18 cellular contexts compared by ENCODE assay signal in the genomic region with DNA sequence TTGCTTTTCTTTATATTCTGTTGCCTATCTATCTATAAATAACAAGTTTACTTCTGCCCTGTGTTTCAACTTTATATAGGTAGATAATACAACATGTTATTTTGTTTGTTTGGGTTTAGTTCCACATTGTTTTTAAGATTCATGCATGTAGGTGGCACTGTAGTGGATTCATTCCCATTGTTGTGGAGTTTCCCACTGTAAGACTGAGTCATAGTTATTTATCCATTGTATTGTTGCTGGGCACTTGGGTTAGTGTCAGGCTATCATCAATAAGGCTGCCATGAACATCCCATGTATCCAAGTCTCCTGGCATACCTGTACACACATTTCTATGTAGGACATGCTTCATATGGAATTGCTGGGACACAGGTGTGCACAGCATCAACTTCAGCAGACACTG.
DNase-seq lines count a peak whose midpoint lies in the region; ATAC-seq, FAIRE-seq and TF ChIP-seq lines count a peak whose summit lies in the region.
"Had no signal": no experiment of that assay in that cellular context is flagged by ENCODE, and none has a peak within 500 bp of the region (broad histone marks: within the 10 kb centered on the region; RNA-seq: fewer than 3 reads in every experiment).

No MANE protein-coding gene starts in this region.

- H2AFZ ChIP-seq in K562 (ENCODE audit: low read depth, low read length), result no peak overlapping the region
- H2AFZ ChIP-seq: GM23248 had no signal

- no peak for TF ChIP-seq EP300 in K562 (IDR thresholded peaks at IDR 0.05; ENCODE audit: low read length)

- no peak overlapping the region for H3K4me3 Mint-ChIP-seq in endodermal cell
- H3K4me3 Mint-ChIP-seq: CD4-positive, CD25-positive, alpha-beta regulatory T cell; CD8-positive, alpha-beta memory T cell had no signal

- H3K27me3 Mint-ChIP-seq in endodermal cell (ENCODE audit: insufficient read depth), result peaks cover 4% of the 10 kb centered on the region

- H3K27ac Mint-ChIP-seq in endodermal cell, result no peak overlapping the region
- H3K27ac Mint-ChIP-seq: CD4-positive, CD25-positive, alpha-beta regulatory T cell had no signal

- TF ChIP-seq RAD21 in K562 (CRISPR knock-in tag; conservative IDR thresholded peaks at IDR 0.05 in 1 of 2, IDR thresholded peaks at IDR 0.05 in 1 of 2), result no peak

- H3K4me3 ChIP-seq in BLaER1 (no peak overlapping the region), K562 (no peak overlapping the region), endodermal cell (ENCODE audit: low read length) (no peak overlapping the region), BE2C (ENCODE audit: low read depth, low read length) (no peak overlapping the region)
- H3K4me3 ChIP-seq: GM12878, GM23248, HAP-1 had no signal

- H3K27me3 ChIP-seq in BLaER1, result no peaks in the 10 kb centered on the region
- no peaks in the 10 kb centered on the region for H3K27me3 ChIP-seq in K562 (ENCODE audit: control insufficient read depth in 2 of 2, insufficient read depth in 2 of 2, low read length in 2 of 2)
- no peaks in the 10 kb centered on the region for H3K27me3 ChIP-seq in endodermal cell (ENCODE audit: control insufficient read depth, insufficient read depth, low read length, poor library complexity, severe bottlenecking)
- H3K27me3 ChIP-seq in foreskin keratinocyte, result peaks cover 19% of the 10 kb centered on the region
- no peaks in the 10 kb centered on the region for H3K27me3 ChIP-seq in BE2C

- in situ Hi-C loops in K562 (cut with MboI), result no loop called here

- CTCF ChIA-PET in K562 (lab: Yijun Ruan, JAX; ENCODE audit: low intra/inter-chr PET ratio), result no interaction called here

- peaks cover 62% of the 10 kb centered on the region for H3K79me2 ChIP-seq in K562 (ENCODE audit: control insufficient read depth, insufficient read depth, low read length)

- no peak for TF ChIP-seq POLR2A in K562 (conservative IDR thresholded peaks at IDR 0.05)

- H3K9ac ChIP-seq in BLaER1, result no peak overlapping the region
- H3K9ac ChIP-seq in K562 (ENCODE audit: insufficient read depth in 1 of 2, low read depth in 2 of 2, low read length in 2 of 2), result no peak overlapping the region
- H3K9ac ChIP-seq in endodermal cell (ENCODE audit: extremely low read depth, low read length, poor library complexity, severe bottlenecking), result no peak overlapping the region
- H3K9ac ChIP-seq: GM23248 had no signal

- H3K4me2 ChIP-seq in BLaER1, result peak overlapping the region; percentile 94
- no peak overlapping the region for H3K4me2 ChIP-seq in K562 (ENCODE audit: insufficient read depth, low read length)

- no peaks in the 10 kb centered on the region for H3K9me1 ChIP-seq in K562 (ENCODE audit: control insufficient read depth, insufficient read depth, low read length)

- H4K20me1 ChIP-seq in BLaER1 (no peaks in the 10 kb centered on the region), K562 (replicated peaks; ENCODE audit: control insufficient read depth, insufficient read depth, low read length) (no peaks in the 10 kb centered on the region)

- no peaks in the 10 kb centered on the region for H3K36me3 Mint-ChIP-seq in endodermal cell (ENCODE audit: low read depth)
- H3K36me3 Mint-ChIP-seq: CD4-positive, CD25-positive, alpha-beta regulatory T cell; CD8-positive, alpha-beta memory T cell had no signal

- DNase-seq in K562 (ENCODE audit: extremely low read depth in 1 of 4, low spot score in 3 of 4) (no peak), endodermal cell (peak; percentile 13), foreskin keratinocyte (no peak), BE2C (no peak), NCI-H1048 (lab: John Stamatoyannopoulos, UW) (no peak)
- no peak for DNase-seq in activated T-cell treated with anti-CD3 and anti-CD28 coated beads, Interleukin-2, amount 50 U/mL, for 48 hours
- DNase-seq: 8988T; C1 segment of cervical spinal cord; CD4-positive, CD25-positive, alpha-beta regulatory T cell; CD8-positive, alpha-beta memory T cell; COR-L47; DMS53; DND-41; EL; GM23248 had no signal

- intact Hi-C loops in K562 (cut with micrococcal nuclease), result no loop called here

- peaks cover 25% of the 10 kb centered on the region for H3K4me1 Mint-ChIP-seq in endodermal cell
- H3K4me1 Mint-ChIP-seq: CD4-positive, CD25-positive, alpha-beta regulatory T cell; CD8-positive, alpha-beta memory T cell had no signal

- H3K36me3 ChIP-seq in BLaER1, result no peaks in the 10 kb centered on the region
- peaks cover 26% of the 10 kb centered on the region; the same call in 2 of the 3 replicates for H3K36me3 ChIP-seq in K562 (ENCODE audit: control insufficient read depth, insufficient read depth, low read length)
- H3K36me3 ChIP-seq in endodermal cell (ENCODE audit: control insufficient read depth, insufficient read depth, low read length), result no peaks in the 10 kb centered on the region
- no peaks in the 10 kb centered on the region for H3K36me3 ChIP-seq in BE2C
- H3K36me3 ChIP-seq: HAP-1 had no signal

- H3K4me1 ChIP-seq in BLaER1 (peaks cover 63% of the 10 kb centered on the region), K562 (replicated peaks in 1 of 2; ENCODE audit: control insufficient read depth in 2 of 2, insufficient read depth in 2 of 2, low read length in 2 of 2) (peaks cover 66 to 87% of the 10 kb centered on the region in 2 experiments), endodermal cell (ENCODE audit: control insufficient read depth, insufficient read depth, low read length) (peaks cover 5% of the 10 kb centered on the region), foreskin keratinocyte (no peaks in the 10 kb centered on the region), BE2C (peaks cover 19% of the 10 kb centered on the region)
- H3K4me1 ChIP-seq: HAP-1 had no signal

- no peak for ATAC-seq in K562
- ATAC-seq in foreskin keratinocyte, result peak; percentile 35
- ATAC-seq: GM12878 had no signal

- no peak for FAIRE-seq in K562 (lab: Jason Lieb, UNC)
- FAIRE-seq: GM12878 had no signal

- TF ChIP-seq CTCF in K562 (IDR thresholded peaks at IDR 0.05 in 2 of 3, conservative IDR thresholded peaks at IDR 0.05 in 1 of 3; ENCODE audit: insufficient read depth in 2 of 3, low read depth in 1 of 3, low read length in 3 of 3) (no peak), endodermal cell (conservative IDR thresholded peaks at IDR 0.05) (no peak), foreskin keratinocyte (conservative IDR thresholded peaks at IDR 0.05) (peak; percentile 31), BE2C (IDR thresholded peaks at IDR 0.05; ENCODE audit: low read depth, low read length) (no peak)

- BruUV-seq in K562 (replicated peaks; lab: Mats Ljungman, UMichigan), result no TSS peak

- no peak overlapping the region for H3K27ac ChIP-seq in BLaER1
- H3K27ac ChIP-seq in K562 (ENCODE audit: extremely low read depth, low read depth, low read length), result peak overlapping the region; percentile 40
- no peak overlapping the region for H3K27ac ChIP-seq in endodermal cell (ENCODE audit: low read depth, low read length)
- no peak overlapping the region for H3K27ac ChIP-seq in foreskin keratinocyte
- H3K27ac ChIP-seq: GM23248 had no signal

- H3K9me3 ChIP-seq in BLaER1 (peaks cover 7% of the 10 kb centered on the region; the same call in 1 of the 2 replicates), K562 (replicated peaks; ENCODE audit: control insufficient read depth, insufficient read depth, low read depth, low read length) (peaks cover 4% of the 10 kb centered on the region), endodermal cell (ENCODE audit: control insufficient read depth, low read length) (peaks cover 7% of the 10 kb centered on the region), BE2C (no peaks in the 10 kb centered on the region)
- H3K9me3 ChIP-seq: HAP-1 had no signal

- peaks cover 9% of the 10 kb centered on the region for H3K9me3 Mint-ChIP-seq in endodermal cell
- H3K9me3 Mint-ChIP-seq: CD8-positive, alpha-beta memory T cell had no signal

- POLR2A ChIA-PET in K562 (lab: Yijun Ruan, JAX), result interaction anchor here (1.1 to 1.5 kb wide), 2 partner anchors 8 to 10 kb away, joined by 3 to 6 read pairs; no protein-coding TSS in a partner anchor

TF ChIP-seq in K562, 482 proteins besides CTCF, POLR2A, EP300 and RAD21:
- TF ChIP-seq, protein P1, sequence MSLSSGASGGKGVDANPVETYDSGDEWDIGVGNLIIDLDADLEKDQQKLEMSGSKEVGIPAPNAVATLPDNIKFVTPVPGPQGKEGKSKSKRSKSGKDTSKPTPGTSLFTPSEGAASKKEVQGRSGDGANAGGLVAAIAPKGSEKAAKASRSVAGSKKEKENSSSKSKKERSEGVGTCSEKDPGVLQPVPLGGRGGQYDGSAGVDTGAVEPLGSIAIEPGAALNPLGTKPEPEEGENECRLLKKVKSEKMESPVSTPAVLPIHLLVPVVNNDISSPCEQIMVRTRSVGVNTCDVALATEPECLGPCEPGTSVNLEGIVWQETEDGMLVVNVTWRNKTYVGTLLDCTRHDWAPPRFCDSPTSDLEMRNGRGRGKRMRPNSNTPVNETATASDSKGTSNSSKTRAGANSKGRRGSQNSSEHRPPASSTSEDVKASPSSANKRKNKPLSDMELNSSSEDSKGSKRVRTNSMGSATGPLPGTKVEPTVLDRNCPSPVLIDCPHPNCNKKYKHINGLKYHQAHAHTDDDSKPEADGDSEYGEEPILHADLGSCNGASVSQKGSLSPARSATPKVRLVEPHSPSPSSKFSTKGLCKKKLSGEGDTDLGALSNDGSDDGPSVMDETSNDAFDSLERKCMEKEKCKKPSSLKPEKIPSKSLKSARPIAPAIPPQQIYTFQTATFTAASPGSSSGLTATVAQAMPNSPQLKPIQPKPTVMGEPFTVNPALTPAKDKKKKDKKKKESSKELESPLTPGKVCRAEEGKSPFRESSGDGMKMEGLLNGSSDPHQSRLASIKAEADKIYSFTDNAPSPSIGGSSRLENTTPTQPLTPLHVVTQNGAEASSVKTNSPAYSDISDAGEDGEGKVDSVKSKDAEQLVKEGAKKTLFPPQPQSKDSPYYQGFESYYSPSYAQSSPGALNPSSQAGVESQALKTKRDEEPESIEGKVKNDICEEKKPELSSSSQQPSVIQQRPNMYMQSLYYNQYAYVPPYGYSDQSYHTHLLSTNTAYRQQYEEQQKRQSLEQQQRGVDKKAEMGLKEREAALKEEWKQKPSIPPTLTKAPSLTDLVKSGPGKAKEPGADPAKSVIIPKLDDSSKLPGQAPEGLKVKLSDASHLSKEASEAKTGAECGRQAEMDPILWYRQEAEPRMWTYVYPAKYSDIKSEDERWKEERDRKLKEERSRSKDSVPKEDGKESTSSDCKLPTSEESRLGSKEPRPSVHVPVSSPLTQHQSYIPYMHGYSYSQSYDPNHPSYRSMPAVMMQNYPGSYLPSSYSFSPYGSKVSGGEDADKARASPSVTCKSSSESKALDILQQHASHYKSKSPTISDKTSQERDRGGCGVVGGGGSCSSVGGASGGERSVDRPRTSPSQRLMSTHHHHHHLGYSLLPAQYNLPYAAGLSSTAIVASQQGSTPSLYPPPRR (CRISPR knock-in tag; IDR thresholded peaks at IDR 0.05; ENCODE audit: borderline replicate concordance), result no peak
- TF ChIP-seq XRCC3 (IDR thresholded peaks at IDR 0.05), result 0 out of 2 replicates have a peak, but pooled peaks have one; percentile 60
TF ChIP-seq in K562: peak in this region for 1.
